In genomic region chr2:28821295-28821958, GRCh38 we compare ENCODE assay signal across 8 cellular contexts. TPM values are rescaled to one million over a fixed set of nuclear protein-coding genes. Genes with fewer than 3 reads are reported as not detected.
DNase-seq lines count a peak whose midpoint lies in the region; ATAC-seq and TF ChIP-seq lines count a peak whose summit lies in the region.

No MANE protein-coding gene starts in this region.

- no peaks in the 10 kb centered on the region for H3K9me3 Mint-ChIP-seq in CD8-positive, alpha-beta T cell
- H3K9me3 Mint-ChIP-seq in H9, result no peaks in the 10 kb centered on the region
- H3K9me3 Mint-ChIP-seq in naive thymus-derived CD8-positive, alpha-beta T cell, result no peaks in the 10 kb centered on the region

- H3K79me1 ChIP-seq in H9 (ENCODE audit: insufficient read depth, low read depth, low read length, poor library complexity, severe bottlenecking), result no peaks in the 10 kb centered on the region

- H3K9me3 ChIP-seq in CD8-positive, alpha-beta T cell (ENCODE audit: low read length), result no peaks in the 10 kb centered on the region
- H3K9me3 ChIP-seq in H9 (ENCODE audit: control insufficient read depth, low read depth, low read length) (no peaks in the 10 kb centered on the region), tibial nerve (no peaks in the 10 kb centered on the region)

- no peak overlapping the region for H2BK120ac ChIP-seq in H9 (ENCODE audit: low read depth, low read length, poor library complexity, severe bottlenecking)

- intact Hi-C loops in CD8-positive, alpha-beta T cell (cut with DNase I, micrococcal nuclease), result loop anchor here (1.0 to 5.0 kb wide), 10 partner anchors 46 to 1251 kb away; partner anchors contain the start of gene WDR43 (in 1 of the 2)

- ATAC-seq in CD8-positive, alpha-beta T cell, result peak; percentile 92
- peak; percentile 86 to 89 for ATAC-seq in naive thymus-derived CD8-positive, alpha-beta T cell
- ATAC-seq in GM21786 (IDR thresholded peaks at IDR 0.05; ENCODE audit: unreplicated experiment), result no peak

- no peak overlapping the region for H4K8ac ChIP-seq in H9 (replicated peaks; ENCODE audit: insufficient read length, low read depth, low read length)

- H3K4ac ChIP-seq in H9 (ENCODE audit: low read depth, low read length), result no peak overlapping the region

- H3K27me3 Mint-ChIP-seq in CD8-positive, alpha-beta T cell (ENCODE audit: low read depth), result no peaks in the 10 kb centered on the region
- no peaks in the 10 kb centered on the region for H3K27me3 Mint-ChIP-seq in H9 (ENCODE audit: low read depth)
- H3K27me3 Mint-ChIP-seq in naive thymus-derived CD8-positive, alpha-beta T cell, result peaks cover 0 to 2% (median 0%) of the 10 kb centered on the region in 5 donors

- TF ChIP-seq CTCF in CD8-positive, alpha-beta T cell (IDR thresholded peaks at IDR 0.05), result peak; percentile 79
- TF ChIP-seq CTCF in H9 (conservative IDR thresholded peaks at IDR 0.05) (peak; percentile 77), epithelial cell of esophagus (IDR thresholded peaks at IDR 0.05; ENCODE audit: insufficient read depth, low read depth, low read length, missing control alignments) (peak; percentile 74), tibial nerve (IDR thresholded peaks at IDR 0.05) (peak; percentile 57 to 72 (median 61))

- H3K9ac ChIP-seq in H9 (ENCODE audit: extremely low read depth, insufficient read length, low read length), result no peak overlapping the region

- H3T11ph ChIP-seq in H9 (ENCODE audit: low read length), result no peak overlapping the region

- no peak overlapping the region for H2BK12ac ChIP-seq in H9 (ENCODE audit: insufficient read length, low read depth, low read length)

- no peak overlapping the region for H3K4me3 ChIP-seq in CD8-positive, alpha-beta T cell (ENCODE audit: low read depth, low read length)
- H3K4me3 ChIP-seq in epithelial cell of esophagus (ENCODE audit: low read length) (no peak overlapping the region), tibial nerve (no peak overlapping the region)

- no peak overlapping the region for H3K23ac ChIP-seq in H9 (ENCODE audit: insufficient read length, low read depth, low read length)

- no peaks in the 10 kb centered on the region for H3K36me3 ChIP-seq in CD8-positive, alpha-beta T cell (ENCODE audit: insufficient read depth, low read length)
- no peaks in the 10 kb centered on the region for H3K36me3 ChIP-seq in tibial nerve

- no peak overlapping the region for H2BK15ac ChIP-seq in H9 (ENCODE audit: low read depth, low read length)

- H2BK20ac ChIP-seq in H9 (ENCODE audit: low read depth, low read length, poor library complexity, severe bottlenecking), result no peak overlapping the region

- no peak overlapping the region for H2BK5ac ChIP-seq in H9 (ENCODE audit: insufficient read length, low read length)

- no CpG with 5 or more reads among the region's 8 CpGs for WGBS in H9 (ENCODE audit: extremely low coverage, insufficient read length, low lambda C conversion rate)
- 5 to 6% methylated on average over 8 of the region's 8 CpGs for WGBS in tibial nerve, 2 donors

- H3K27me3 ChIP-seq in CD8-positive, alpha-beta T cell (ENCODE audit: insufficient read depth, low read length), result no peaks in the 10 kb centered on the region
- H3K27me3 ChIP-seq in H9 (ENCODE audit: insufficient read depth, low read length), result no peaks in the 10 kb centered on the region
- H3K27me3 ChIP-seq in tibial nerve, result no peaks in the 10 kb centered on the region

- H4K91ac ChIP-seq in H9 (ENCODE audit: insufficient read length, low read depth, low read length), result no peak overlapping the region

- peaks cover 5% of the 10 kb centered on the region for H3K4me1 ChIP-seq in CD8-positive, alpha-beta T cell (ENCODE audit: insufficient read depth, low read length)
- no peaks in the 10 kb centered on the region for H3K4me1 ChIP-seq in H9 (ENCODE audit: insufficient read depth, low read length)
- H3K4me1 ChIP-seq in tibial nerve, result peaks cover 0 to 6% (median 0%) of the 10 kb centered on the region in 4 donors

- H3K18ac ChIP-seq in H9 (ENCODE audit: insufficient read length, low read depth, low read length), result no peak overlapping the region

- no peak overlapping the region for H2AFZ ChIP-seq in H9 (ENCODE audit: low read length)

- no peaks in the 10 kb centered on the region for H4K20me1 ChIP-seq in H9 (ENCODE audit: control insufficient read depth, insufficient read depth, insufficient read length)

- no peak overlapping the region for H3K27ac Mint-ChIP-seq in CD8-positive, alpha-beta T cell
- no peak overlapping the region for H3K27ac Mint-ChIP-seq in H9
- no peak overlapping the region for H3K27ac Mint-ChIP-seq in naive thymus-derived CD8-positive, alpha-beta T cell

- no peak overlapping the region for H3K27ac ChIP-seq in CD8-positive, alpha-beta T cell (ENCODE audit: low read depth, low read length)
- H3K27ac ChIP-seq in H9 (ENCODE audit: insufficient read length, low read depth, low read length) (no peak overlapping the region), tibial nerve (no peak overlapping the region)

- no peaks in the 10 kb centered on the region for H3K79me2 ChIP-seq in H9 (ENCODE audit: insufficient read depth, low read length)

- CTCF ChIA-PET in CD8-positive, alpha-beta T cell (lab: Charles Lee), result interaction anchor here (0.8 to 1.7 kb wide), 13 partner anchors 10 to 1251 kb away, joined by 3 to 8 read pairs (median 4); no protein-coding TSS in a partner anchor

- H3K4me3 Mint-ChIP-seq in CD8-positive, alpha-beta T cell, result no peak overlapping the region
- no peak overlapping the region for H3K4me3 Mint-ChIP-seq in H9
- H3K4me3 Mint-ChIP-seq in naive thymus-derived CD8-positive, alpha-beta T cell, result no peak overlapping the region

- TF ChIP-seq POLR2A in tibial nerve (IDR thresholded peaks at IDR 0.05), result no peak

- POLR2A ChIA-PET in CD8-positive, alpha-beta T cell (lab: Charles Lee), result interaction anchor here (0.6 to 1.2 kb wide), 2 partner anchors 73 to 101 kb away, joined by 3 to 4 read pairs; partner anchors contain the start of gene WDR43
- POLR2A ChIA-PET in naive thymus-derived CD8-positive, alpha-beta T cell (lab: Charles Lee), result no interaction called here

- no peak overlapping the region for H3K56ac ChIP-seq in H9 (ENCODE audit: insufficient read length, low read depth, low read length)

- H3K36me3 Mint-ChIP-seq in CD8-positive, alpha-beta T cell, result no peaks in the 10 kb centered on the region
- H3K36me3 Mint-ChIP-seq in H9 (ENCODE audit: insufficient read depth in 1 of 3, low read depth in 3 of 3), result no peaks in the 10 kb centered on the region
- H3K36me3 Mint-ChIP-seq in naive thymus-derived CD8-positive, alpha-beta T cell, result no peaks in the 10 kb centered on the region

- no peaks in the 10 kb centered on the region for H3K23me2 ChIP-seq in H9 (ENCODE audit: insufficient read length, low read depth, low read length, poor library complexity, severe bottlenecking)

- no peak overlapping the region for H3K14ac ChIP-seq in H9 (ENCODE audit: insufficient read depth, low read length)

- no peak overlapping the region for H3K4me2 ChIP-seq in H9 (ENCODE audit: insufficient read depth, insufficient read length, low read length)

- no peak overlapping the region for H2AK5ac ChIP-seq in H9 (ENCODE audit: insufficient read length, low read length)

- peak in 6 of 7 experiments; percentile 20 to 67 (median 52) for DNase-seq in CD8-positive, alpha-beta T cell
- DNase-seq in H9 (peak; percentile 70), NCI-H526 treated with DMSO at 0.1 percent for 48 hours (lab: John Stamatoyannopoulos, UW) (peak; percentile 2), epithelial cell of esophagus (ENCODE audit: low read depth) (peak; percentile 74), tibial nerve (ENCODE audit: low spot score in 2 of 2) (peak in 1 of 2 donors; percentile 77)
- DNase-seq in activated CD8-positive, alpha-beta memory T cell treated with anti-CD3 and anti-CD28 coated beads for 4 hours (ENCODE audit: low read depth in 2 of 2), result peak; percentile 14 to 31
- DNase-seq in naive thymus-derived CD8-positive, alpha-beta T cell, result peak in 9 of 10 donors; percentile 26 to 75 (median 63)

- H3K4me1 Mint-ChIP-seq in CD8-positive, alpha-beta T cell (ENCODE audit: low read depth), result peaks cover 4% of the 10 kb centered on the region
- no peaks in the 10 kb centered on the region for H3K4me1 Mint-ChIP-seq in H9
- H3K4me1 Mint-ChIP-seq in naive thymus-derived CD8-positive, alpha-beta T cell, result peaks cover 0 to 4% (median 2%) of the 10 kb centered on the region in 4 donors

- no peak for TF ChIP-seq EP300 in tibial nerve (IDR thresholded peaks at IDR 0.05)

- no peak overlapping the region for H4K5ac ChIP-seq in H9 (ENCODE audit: insufficient read length, low read depth, low read length)

RNA-seq across cellular contexts. Expression of gene SPDYA, which starts 10.8 kb away (rescaled TPM):
- total RNA-seq in CD8-positive, alpha-beta T cell, result 10 to 100 TPM; 11.8 to 12.4 TPM
- total RNA-seq in H9 (2021) (0.52 and 1.1 TPM in 2 replicates), tibial nerve (1 to 10 TPM in 3 of 4 donors, under 1 TPM in 1; 0.90 to 5.7 (median 4.6) TPM)
- total RNA-seq in naive thymus-derived CD8-positive, alpha-beta T cell, result 1 to 10 TPM; 1.1 to 2.1 TPM
- polyA plus RNA-seq in naive thymus-derived CD8-positive, alpha-beta T cell, result not detected

RNA-seq across cellular contexts. Expression of gene TRMT61B, which starts 48.7 kb away (rescaled TPM):
- 10 to 100 TPM; 17.9 to 22.9 TPM for total RNA-seq in CD8-positive, alpha-beta T cell
- total RNA-seq in H9 (2021) (20.7 and 21.0 TPM in 2 replicates), tibial nerve (10 to 100 TPM in 2 of 4 donors, 1 to 10 TPM in 2; 8.5 to 17.8 (median 10.5) TPM)
- total RNA-seq in naive thymus-derived CD8-positive, alpha-beta T cell, result 10 to 100 TPM; 22.8 to 24.3 TPM
- polyA plus RNA-seq in naive thymus-derived CD8-positive, alpha-beta T cell, result 10 to 100 TPM; 17.0 to 21.5 (median 19.5) TPM
